8 cellular contexts compared by ENCODE assay signal in the genomic region with DNA sequence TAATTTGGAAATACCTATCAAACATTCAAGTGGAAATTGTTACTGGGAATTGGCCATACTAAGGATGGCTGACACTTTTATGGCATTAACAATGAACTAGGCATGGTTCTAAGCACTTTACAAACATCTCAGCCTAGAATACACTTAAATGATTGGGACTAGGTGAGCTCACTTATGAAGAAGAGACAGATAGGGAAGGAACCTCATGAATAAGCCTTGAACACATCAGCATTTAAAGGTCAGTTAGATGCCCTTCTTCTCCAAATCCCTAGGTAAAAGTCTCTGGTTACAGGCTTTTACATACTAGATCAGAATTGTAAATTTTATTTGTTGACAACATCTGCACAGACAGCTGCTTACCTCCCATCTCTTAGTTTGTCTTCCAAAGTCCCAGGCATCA.
"Had no signal": no experiment of that assay in that cellular context is flagged by ENCODE, and none has a peak within 500 bp of the region (broad histone marks: within the 10 kb centered on the region; RNA-seq: fewer than 3 reads in every experiment).

No MANE protein-coding gene starts in this region.

- ATAC-seq: GM23338, HCT116 had no signal

- H3K4me3 Mint-ChIP-seq: GM23338, H9, HFFc6 had no signal

- H3K27ac Mint-ChIP-seq: GM23338, HFFc6 had no signal

- DNase-seq: GM23248, GOT3, H7, H9, HCEC 1CT, HFFc6 had no signal
